ENCODE assay signal across 17 cellular contexts in the genomic region with DNA sequence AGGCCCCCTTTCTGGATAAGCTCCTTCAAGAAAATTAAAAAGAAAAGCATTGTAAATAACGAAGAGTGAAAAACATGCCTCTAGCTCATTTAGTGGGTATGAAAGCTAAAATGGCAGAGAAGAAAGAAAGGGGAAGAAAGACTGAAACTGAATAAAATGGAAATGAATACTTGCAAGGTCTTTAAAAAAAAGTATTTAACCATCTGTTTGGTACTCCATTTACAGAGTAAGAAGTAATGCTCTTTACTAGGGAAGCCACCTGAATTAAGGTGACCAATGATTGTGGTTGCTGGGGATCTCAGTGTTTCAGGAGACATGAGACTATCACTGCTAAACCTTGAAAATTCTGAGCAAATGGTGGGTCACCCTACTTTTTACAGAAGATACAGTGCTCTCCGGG.
DNase-seq lines count a peak whose midpoint lies in the region; ATAC-seq lines count a peak whose summit lies in the region.
"Had no signal": no experiment of that assay in that cellular context is flagged by ENCODE, and none has a peak within 500 bp of the region (broad histone marks: within the 10 kb centered on the region; RNA-seq: fewer than 3 reads in every experiment).

No MANE protein-coding gene starts in this region.

- no peak for DNase-seq in NCI-H146 (lab: John Stamatoyannopoulos, UW)
- DNase-seq in NCI-H2081 (lab: John Stamatoyannopoulos, UW): no peak
- DNase-seq: ACHN; activated CD8-positive, alpha-beta memory T cell treated with anti-CD3 and anti-CD28 coated beads, Interleukin-2, amount 10 ng/mL, durations not matched to agents 7 days and 5 days; activated naive CD4-positive, alpha-beta T cell treated with Interleukin-2 at 50 U/mL for 16 hours; body of pancreas; CD4-positive, alpha-beta memory T cell; kidney glomerular epithelial cell; NCI-H1930; stomach; T-helper 2 cell had no signal

- ATAC-seq in GM18511 (IDR thresholded peaks at IDR 0.05; ENCODE audit: unreplicated experiment) (peak; percentile 60), GM19463 (IDR thresholded peaks at IDR 0.05; ENCODE audit: unreplicated experiment) (peak; percentile 42), HG02798 (IDR thresholded peaks at IDR 0.05; ENCODE audit: poor library complexity, unreplicated experiment) (peak; percentile 61), HG03460 (IDR thresholded peaks at IDR 0.05; ENCODE audit: unreplicated experiment) (peak; percentile 65), GM18519 (IDR thresholded peaks at IDR 0.05; ENCODE audit: low FRiP score, unreplicated experiment) (no peak), GM19328 (IDR thresholded peaks at IDR 0.05; ENCODE audit: unreplicated experiment) (no peak)
- ATAC-seq: activated CD8-positive, alpha-beta memory T cell treated with anti-CD3 and anti-CD28 coated beads, Interleukin-2, amount 10 ng/mL, durations not matched to agents 7 days and 5 days; body of pancreas had no signal

Comparison
In these comparisons a context has a peak if more than half of its experiments do, and no peak if none do; other contexts are left out.
1. ATAC-seq: peak in GM18511 (single experiment), GM19463 (single experiment), HG02798 (single experiment) and HG03460 (single experiment); none in GM18519 (single experiment) and GM19328 (single experiment).